Comparison of ENCODE assay signal across 1 cellular context in genomic region chr12:81797100-81797499, GRCh38.
TF ChIP-seq lines count a peak whose summit lies in the region.

No MANE protein-coding gene starts in this region.

TF ChIP-seq in SK-N-SH, 30 proteins besides CTCF, POLR2A, EP300 and RAD21 (continued from another document):
- TF ChIP-seq SMC3 (IDR thresholded peaks at IDR 0.05; ENCODE audit: low read depth, low read length), result no peak
- TF ChIP-seq PBX3 (IDR thresholded peaks at IDR 0.05), result no peak
- no peak for TF ChIP-seq MXI1 (IDR thresholded peaks at IDR 0.05; ENCODE audit: low read depth, low read length)
- TF ChIP-seq NFIC (IDR thresholded peaks at IDR 0.05; ENCODE audit: borderline replicate concordance), result no peak
- no peak for TF ChIP-seq TAF1 (IDR thresholded peaks at IDR 0.05; ENCODE audit: borderline replicate concordance, low read depth, low read length)
- TF ChIP-seq JUND (IDR thresholded peaks at IDR 0.05), result no peak
- TF ChIP-seq SIN3A (IDR thresholded peaks at IDR 0.05; ENCODE audit: borderline replicate concordance, low read depth, low read length), result no peak
- TF ChIP-seq CHD2 (IDR thresholded peaks at IDR 0.05; ENCODE audit: low read length, partially characterized antibody), result no peak
- no peak for TF ChIP-seq FOSL2 (IDR thresholded peaks at IDR 0.05; ENCODE audit: borderline replicate concordance, low read depth)
TF ChIP-seq in SK-N-SH: peak in this region for 0.
